In the genomic region with DNA sequence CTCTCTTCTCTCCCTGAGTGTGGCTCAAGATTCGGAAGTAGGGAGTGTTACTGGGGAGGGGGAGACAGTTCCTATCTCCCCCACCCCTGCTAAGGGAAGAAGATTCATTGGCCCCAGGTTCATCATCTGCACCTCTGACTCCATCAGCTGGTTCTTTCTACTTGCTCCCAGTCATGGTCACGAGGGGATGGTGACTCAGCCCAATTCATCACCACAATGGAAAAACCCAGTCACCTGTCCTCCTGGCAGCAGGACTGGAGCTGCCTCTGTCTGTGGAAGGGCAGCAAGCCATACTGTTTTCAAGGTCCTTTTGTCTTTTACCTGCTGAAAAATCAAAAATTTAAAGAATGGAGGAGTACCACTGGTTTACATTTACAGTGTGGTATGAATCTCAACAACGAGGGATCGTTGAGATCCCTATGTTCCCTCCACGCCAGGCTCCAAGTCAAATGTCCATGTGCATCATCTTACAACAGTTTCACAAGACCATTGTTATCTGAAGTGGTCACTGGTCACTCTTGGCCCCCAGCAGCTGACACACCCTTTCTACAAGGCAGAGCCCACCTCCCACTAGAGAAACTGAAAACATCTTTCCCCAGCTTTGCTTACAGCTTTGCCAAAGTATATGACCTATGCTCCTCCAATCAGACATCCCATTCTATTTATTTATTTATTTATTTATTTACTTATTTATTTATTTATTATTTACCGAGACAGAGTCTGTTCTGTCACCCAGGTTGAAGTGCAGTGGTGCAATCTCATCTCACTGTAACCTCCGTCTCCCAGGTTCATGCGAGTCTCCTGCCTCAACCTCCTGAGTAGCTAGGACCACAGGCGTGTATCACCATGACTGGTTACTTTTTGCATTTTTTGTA, we compare ENCODE assay signal across 9 cellular contexts. TPM values are rescaled to one million over a fixed set of nuclear protein-coding genes. Genes with fewer than 3 reads are reported as not detected.
DNase-seq lines count a peak whose midpoint lies in the region.
"Had no signal": no experiment of that assay in that cellular context is flagged by ENCODE, and none has a peak within 500 bp of the region (broad histone marks: within the 10 kb centered on the region; RNA-seq: fewer than 3 reads in every experiment).

No MANE protein-coding gene starts in this region.

- H3K9me3 Mint-ChIP-seq in activated CD4-positive, alpha-beta T cell treated with anti-CD3 and anti-CD28 coated beads, Interleukin-2, amount 10 ng/mL, durations not matched to agents 7 days and 5 days, result no peaks in the 10 kb centered on the region
- H3K9me3 Mint-ChIP-seq: H9 had no signal

- H3K4me1 Mint-ChIP-seq in activated CD4-positive, alpha-beta T cell treated with anti-CD3 and anti-CD28 coated beads, Interleukin-2, amount 10 ng/mL, durations not matched to agents 7 days and 5 days, result no peaks in the 10 kb centered on the region

- no peaks in the 10 kb centered on the region for H3K36me3 Mint-ChIP-seq in activated CD4-positive, alpha-beta T cell treated with anti-CD3 and anti-CD28 coated beads, Interleukin-2, amount 10 ng/mL, durations not matched to agents 7 days and 5 days (ENCODE audit: low read depth)

- DNase-seq in activated CD4-positive, alpha-beta T cell treated with anti-CD3 and anti-CD28 coated beads for 24 hours (ENCODE audit: low read depth in 2 of 2), result peak; percentile 24 to 42
- no peak for DNase-seq in activated CD4-positive, alpha-beta T cell treated with anti-CD3 and anti-CD28 coated beads, Interleukin-2, amount 10 ng/mL, durations not matched to agents 7 days and 5 days
- peak; percentile 45 for DNase-seq in activated CD4-positive, CD25-positive, alpha-beta regulatory T cell treated with anti-CD3 and anti-CD28 coated beads, Interleukin-2, amount 50 U/mL, for 72 hours
- DNase-seq in fibroblast of peridontal ligament (ENCODE audit: extremely low read depth), result peak; percentile 14
- DNase-seq in stimulated activated CD8-positive, alpha-beta memory T cell treated with anti-CD3 and anti-CD28 coated beads, Interleukin-7, amount 100 ng/mL, for 48 hours (ENCODE audit: extremely low read depth in 1 of 2, low read depth in 1 of 2), result peak; percentile 19 to 67
- no peak for DNase-seq in HT-29 (ENCODE audit: low spot score)
- DNase-seq in MV-4-11 (lab: John Stamatoyannopoulos, UW), result no peak
- no peak for DNase-seq in DMS79 treated with DMSO at 0.1 percent for 48 hours (lab: John Stamatoyannopoulos, UW)
- DNase-seq: H9 had no signal

- POLR2A ChIA-PET in activated CD4-positive, alpha-beta T cell treated with anti-CD3 and anti-CD28 coated beads, Interleukin-2, amount 10 ng/mL, durations not matched to agents 7 days and 5 days (lab: Charles Lee), result no interaction called here

- H3K27ac Mint-ChIP-seq in activated CD4-positive, alpha-beta T cell treated with anti-CD3 and anti-CD28 coated beads, Interleukin-2, amount 10 ng/mL, durations not matched to agents 7 days and 5 days, result no peak overlapping the region
- H3K27ac Mint-ChIP-seq: H9 had no signal

- H3K27me3 Mint-ChIP-seq in activated CD4-positive, alpha-beta T cell treated with anti-CD3 and anti-CD28 coated beads, Interleukin-2, amount 10 ng/mL, durations not matched to agents 7 days and 5 days, result peaks cover 27% of the 10 kb centered on the region

- no peak overlapping the region for H3K4me3 Mint-ChIP-seq in activated CD4-positive, alpha-beta T cell treated with anti-CD3 and anti-CD28 coated beads, Interleukin-2, amount 10 ng/mL, durations not matched to agents 7 days and 5 days
- H3K4me3 Mint-ChIP-seq: H9 had no signal

- CTCF ChIA-PET in activated CD4-positive, alpha-beta T cell treated with anti-CD3 and anti-CD28 coated beads, Interleukin-2, amount 10 ng/mL, durations not matched to agents 7 days and 5 days (lab: Charles Lee), result interaction anchor here (1.1 to 1.6 kb wide), 3 partner anchors 9 to 16 kb away, joined by 3 to 4 read pairs (median 3); no protein-coding TSS in a partner anchor

RNA-seq across cellular contexts. Expression of a gene that starts 40.4 kb away (rescaled TPM):
- total RNA-seq in activated CD4-positive, alpha-beta T cell treated with anti-CD3 and anti-CD28 coated beads, Interleukin-2, amount 10 ng/mL, durations not matched to agents 7 days and 5 days, result under 1 TPM; 0.69 to 0.97 TPM
- 1.8 and 2.1 TPM in 2 replicates for total RNA-seq in HT-29 (2014; rRNA removed; shearing (Covaris generic))

RNA-seq across cellular contexts. Expression of a gene that starts 55.7 kb away (rescaled TPM):
- 10 to 100 TPM; 14.7 to 15.3 TPM for total RNA-seq in activated CD4-positive, alpha-beta T cell treated with anti-CD3 and anti-CD28 coated beads, Interleukin-2, amount 10 ng/mL, durations not matched to agents 7 days and 5 days
- 66.1 and 83.3 TPM in 2 replicates for total RNA-seq in HT-29 (2014; rRNA removed; shearing (Covaris generic))

Comparison
In these comparisons a context has a peak if more than half of its experiments do, and no peak if none do; other contexts are left out.
1. DNase-seq: peak in activated CD4-positive, alpha-beta T cell treated with anti-CD3 and anti-CD28 coated beads for 24 hours (2 of 2), activated CD4-positive, CD25-positive, alpha-beta regulatory T cell treated with anti-CD3 and anti-CD28 coated beads, Interleukin-2, amount 50 U/mL, for 72 hours (single experiment), fibroblast of peridontal ligament (single experiment) and stimulated activated CD8-positive, alpha-beta memory T cell treated with anti-CD3 and anti-CD28 coated beads, Interleukin-7, amount 100 ng/mL, for 48 hours (2 of 2); none in activated CD4-positive, alpha-beta T cell treated with anti-CD3 and anti-CD28 coated beads, Interleukin-2, amount 10 ng/mL, durations not matched to agents 7 days and 5 days (single experiment), HT-29 (single experiment), MV-4-11 (single experiment) and DMS79 treated with DMSO at 0.1 percent for 48 hours (single experiment).